In the genomic region with DNA sequence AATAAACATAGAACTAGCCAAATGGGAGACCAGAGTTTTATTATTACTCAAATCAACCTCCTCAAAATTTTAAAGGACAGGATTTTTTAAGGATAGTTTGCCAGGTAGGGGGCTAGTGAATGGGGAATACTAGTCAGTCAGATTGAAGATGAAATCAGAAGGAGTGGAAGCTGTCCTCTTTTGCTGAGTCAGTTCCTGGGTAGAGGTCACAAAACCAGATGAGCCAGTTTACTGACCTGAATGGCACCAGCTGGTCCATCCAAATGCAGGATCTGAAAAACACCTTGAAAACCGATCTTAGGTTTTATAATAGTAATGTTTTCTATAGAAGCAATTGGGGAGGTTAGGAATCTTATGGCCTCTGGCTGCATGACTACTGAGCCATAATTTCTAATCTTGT, we compare ENCODE assay signal across 1 cellular context.
TF ChIP-seq lines count a peak whose summit lies in the region.

No MANE protein-coding gene starts in this region.

TF ChIP-seq in H1, 55 proteins besides CTCF, POLR2A, EP300 and RAD21:
- TF ChIP-seq CREB1 (IDR thresholded peaks at IDR 0.05) (no peak), SP4 (IDR thresholded peaks at IDR 0.05; ENCODE audit: low read length) (no peak), HDAC6 (IDR thresholded peaks at IDR 0.05; ENCODE audit: low read depth, low read length) (no peak), BACH1 (IDR thresholded peaks at IDR 0.05; ENCODE audit: low read length) (peak; percentile 83), MAFK (IDR thresholded peaks at IDR 0.05; ENCODE audit: low read depth, low read length) (peak; percentile 88), TCF12 (IDR thresholded peaks at IDR 0.05; ENCODE audit: low read depth, low read length) (0 out of 2 replicates have a peak, but pooled peaks have one; percentile 8), CEBPB (IDR thresholded peaks at IDR 0.05; ENCODE audit: low read depth, low read length) (no peak), SIN3A (conservative IDR thresholded peaks at IDR 0.05 in 1 of 2, IDR thresholded peaks at IDR 0.05 in 1 of 2; ENCODE audit: low read depth in 1 of 2, low read length in 2 of 2) (no peak), GABPA (IDR thresholded peaks at IDR 0.05; ENCODE audit: borderline replicate concordance, insufficient read depth, low read length) (no peak)
